ENCODE assay signal across 8 cellular contexts in the genomic region with DNA sequence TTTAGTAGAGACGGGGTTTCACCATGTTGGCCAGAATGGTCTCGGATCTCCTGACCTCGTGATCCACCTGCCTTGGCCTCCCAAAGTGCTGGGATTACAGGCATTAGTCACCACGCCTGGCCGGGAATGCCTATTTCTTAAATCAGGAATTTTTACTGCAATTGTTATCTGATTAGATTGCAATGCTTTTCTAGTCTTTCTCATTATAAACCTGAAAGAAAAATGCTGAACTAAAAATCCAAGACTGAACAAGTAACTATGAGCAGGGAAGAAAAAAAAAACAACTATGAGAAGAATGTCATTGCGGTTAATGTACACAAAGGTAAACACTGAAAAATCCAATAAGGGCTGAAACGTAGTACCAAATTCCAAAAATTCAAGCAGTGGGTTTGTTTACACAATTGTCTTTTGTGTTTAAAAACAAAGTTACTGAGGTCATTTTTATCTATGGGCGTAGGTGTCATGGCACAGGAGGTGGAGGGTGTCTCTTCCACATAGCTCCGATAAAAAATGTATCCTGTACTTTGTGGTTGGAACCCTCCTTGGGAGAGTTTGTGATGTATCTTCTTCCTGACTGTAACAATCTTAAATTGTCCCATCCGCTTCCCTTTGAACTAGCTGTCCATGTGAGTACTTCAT. TPM values are rescaled to one million over a fixed set of nuclear protein-coding genes. Genes with fewer than 3 reads are reported as not detected.
DNase-seq lines count a peak whose midpoint lies in the region; ATAC-seq, FAIRE-seq and TF ChIP-seq lines count a peak whose summit lies in the region.

No MANE protein-coding gene starts in this region.

- H3K9ac ChIP-seq in H1 (replicated peaks in 1 of 4; ENCODE audit: extremely low read depth in 1 of 4, low read depth in 3 of 4, low read length in 3 of 4) = no peak overlapping the region

- peak; percentile 27 for DNase-seq in RPMI7951 (ENCODE audit: low read depth)
- no peak for DNase-seq in H1 (ENCODE audit: low read depth in 1 of 2, low spot score in 2 of 2)
- peak; percentile 9 for DNase-seq in prostate gland (ENCODE audit: low spot score)
- DNase-seq in HEK293T (ENCODE audit: extremely low spot score) = no peak
- no peak for DNase-seq in NCI-H345 (lab: John Stamatoyannopoulos, UW)

- no peak overlapping the region for H2BK20ac ChIP-seq in H1 (ENCODE audit: low read length)

- no peaks in the 10 kb centered on the region for H4K20me1 ChIP-seq in H1 (replicated peaks in 1 of 2; ENCODE audit: control insufficient read depth in 1 of 2, insufficient read depth in 2 of 2, low read length in 2 of 2)

- H2BK12ac ChIP-seq in H1 (ENCODE audit: low read depth, low read length) = no peak overlapping the region; the same call in 1 of the 2 replicates

- peak overlapping the region; percentile 72; the same call in 1 of the 2 replicates for H2BK15ac ChIP-seq in H1 (ENCODE audit: low read length)

- H3K4me3 ChIP-seq in H1 (ENCODE audit: extremely low read depth in 1 of 4, insufficient read depth in 2 of 4, low read depth in 3 of 4, low read length in 4 of 4) (peak overlapping the region in 1 of 4 experiments; percentile 90; a peak in 2 of 8 replicates), prostate gland (no peak overlapping the region)

- no peak overlapping the region for H4K8ac ChIP-seq in H1 (ENCODE audit: extremely low read depth, insufficient read depth, low read length)

- H2AFZ ChIP-seq in H1 (ENCODE audit: low read length) = peak overlapping the region; percentile 83

- H4K91ac ChIP-seq in H1 (replicated peaks; ENCODE audit: insufficient read length, low read length) = no peak overlapping the region

- peaks cover 0 to 16% of the 10 kb centered on the region in 2 experiments; a peak in 2 of 4 replicates for H3K79me2 ChIP-seq in H1 (ENCODE audit: control insufficient read depth in 1 of 2, insufficient read depth in 2 of 2, low read length in 2 of 2)

- TF ChIP-seq EP300 in H1 (IDR thresholded peaks at IDR 0.05; ENCODE audit: borderline replicate concordance in 1 of 2, low read depth in 2 of 2, low read length in 2 of 2) = no peak

- H4K5ac ChIP-seq in H1 (ENCODE audit: insufficient read length, low read depth, low read length) = no peak overlapping the region

- H3K27me3 ChIP-seq in H1 (replicated peaks in 1 of 4; ENCODE audit: control insufficient read depth in 3 of 4, extremely low read depth in 1 of 4, insufficient read depth in 3 of 4, low read length in 3 of 4) (no peaks in the 10 kb centered on the region), prostate gland (replicated peaks; ENCODE audit: insufficient read depth) (no peaks in the 10 kb centered on the region)

- H3K4ac ChIP-seq in H1 (replicated peaks; ENCODE audit: insufficient read length, low read depth, low read length) = no peak overlapping the region

- H3K79me1 ChIP-seq in H1 (ENCODE audit: low read depth, low read length) = no peaks in the 10 kb centered on the region

- H2BK5ac ChIP-seq in H1 (ENCODE audit: low read depth, low read length) = peak overlapping the region; percentile 16; the same call in 1 of the 2 replicates

- TF ChIP-seq POLR2A in H1 (IDR thresholded peaks at IDR 0.05; ENCODE audit: control extremely low read depth in 1 of 2, low read depth in 2 of 2, low read length in 2 of 2) = no peak
- TF ChIP-seq POLR2A in prostate gland (IDR thresholded peaks at IDR 0.05) = no peak

- intact Hi-C loops in prostate gland (cut with DNase I) = loop anchor here (5.0 kb wide), 1 partner anchor 101 kb away; no protein-coding TSS in a partner anchor

- H3K4me1 ChIP-seq in H1 (replicated peaks in 1 of 4; ENCODE audit: control insufficient read depth in 3 of 4, insufficient read depth in 4 of 4, low read length in 3 of 4) (peaks cover 5 to 12% (median 8%) of the 10 kb centered on the region in 4 experiments; a peak in 6 of 7 replicates), prostate gland (replicated peaks) (no peaks in the 10 kb centered on the region)

- no peak overlapping the region for H3K27ac ChIP-seq in H1 (ENCODE audit: low read depth, low read length)
- peak overlapping the region; percentile 83 to 93 for H3K27ac ChIP-seq in prostate gland

- H3K56ac ChIP-seq in H1 (replicated peaks; ENCODE audit: insufficient read length, low read depth, low read length) = no peak overlapping the region

- WGBS in H1 (ENCODE audit: extremely low coverage in 1 of 2, insufficient coverage in 1 of 2, insufficient read length in 1 of 2, insufficient replicate concordance in 2 of 2, low coverage in 1 of 2, low lambda C conversion rate in 2 of 2, missing lambda C conversion rate in 1 of 2), 2 experiments = 88% methylated on average over 10 of the region's 10 CpGs; no CpG with 5 or more reads in 1 of the 2 experiments
- 27% methylated on average over 10 of the region's 10 CpGs for WGBS in prostate gland

- H3K9me3 ChIP-seq in H1 (ENCODE audit: insufficient read depth in 2 of 2, low read depth in 1 of 2, low read length in 1 of 2) = no peaks in the 10 kb centered on the region
- no peaks in the 10 kb centered on the region for H3K9me3 ChIP-seq in prostate gland

- TF ChIP-seq RAD21 in H1 (IDR thresholded peaks at IDR 0.05 in 1 of 2, conservative IDR thresholded peaks at IDR 0.05 in 1 of 2; ENCODE audit: low read depth in 2 of 2, low read length in 2 of 2) = no peak

- no peak overlapping the region for H3K14ac ChIP-seq in H1 (ENCODE audit: insufficient read length)

- FAIRE-seq in G401.6 (lab: Jason Lieb, UNC) (peak; percentile 98), H1 (lab: Jason Lieb, UNC) (no peak)

- H3K4me2 ChIP-seq in H1 (ENCODE audit: insufficient read depth in 1 of 2, low read depth in 2 of 2, low read length in 2 of 2) = peak overlapping the region; percentile 73 to 93; a peak in 3 of 4 replicates

- no peak overlapping the region for H2BK120ac ChIP-seq in H1 (replicated peaks; ENCODE audit: low read depth, low read length)

- TF ChIP-seq CTCF in H1 (IDR thresholded peaks at IDR 0.05; ENCODE audit: control extremely low read depth in 1 of 3, insufficient read depth in 1 of 3, low read depth in 1 of 3, low read length in 3 of 3) (no peak), prostate gland (IDR thresholded peaks at IDR 0.05) (no peak)

- no peak overlapping the region for H3K23ac ChIP-seq in H1 (ENCODE audit: insufficient read length)

- ATAC-seq in GM21447 (IDR thresholded peaks at IDR 0.05; ENCODE audit: unreplicated experiment) (no peak), GM19351 (IDR thresholded peaks at IDR 0.05; ENCODE audit: unreplicated experiment) (no peak)

- H3K36me3 ChIP-seq in H1 (ENCODE audit: control insufficient read depth in 2 of 4, insufficient read depth in 4 of 4, low read length in 3 of 4) = no peaks in the 10 kb centered on the region
- H3K36me3 ChIP-seq in prostate gland = no peaks in the 10 kb centered on the region

- H3K23me2 ChIP-seq in H1 (ENCODE audit: low read depth, low read length) = peaks cover 5% of the 10 kb centered on the region; the same call in 1 of the 2 replicates

- H3K18ac ChIP-seq in H1 (ENCODE audit: extremely low read depth, low read length) = peak overlapping the region; percentile 60; the same call in 1 of the 2 replicates

- POLR2A ChIA-PET in H1 (lab: Charles Lee; ENCODE audit: partially characterized antibody) = no interaction called here
- POLR2A ChIA-PET in HEK293T (lab: Yijun Ruan, JAX) = interaction anchor here (0.6 to 1.7 kb wide), 4 partner anchors 11 to 58 kb away, joined by 3 to 10 read pairs (median 3); no protein-coding TSS in a partner anchor

- CTCF ChIA-PET in H1 (lab: Charles Lee; ENCODE audit: partially characterized antibody) = interaction anchor here (0.8 to 1.6 kb wide), 4 partner anchors 15 to 183 kb away, joined by 3 to 5 read pairs (median 4); no protein-coding TSS in a partner anchor
- CTCF ChIA-PET in HEK293T (lab: Yijun Ruan, JAX) = no interaction called here

- H2AK5ac ChIP-seq in H1 (ENCODE audit: low read depth, low read length) = no peak overlapping the region

TF ChIP-seq in H1, 55 proteins besides CTCF, POLR2A, EP300 and RAD21 (continues in another document):
- TF ChIP-seq TAF1 (IDR thresholded peaks at IDR 0.05; ENCODE audit: low read depth, low read length) = no peak
- TF ChIP-seq HDAC6 (IDR thresholded peaks at IDR 0.05; ENCODE audit: low read depth, low read length) = no peak
- TF ChIP-seq TCF12 (IDR thresholded peaks at IDR 0.05; ENCODE audit: low read depth, low read length) = no peak
- no peak for TF ChIP-seq CEBPB (IDR thresholded peaks at IDR 0.05; ENCODE audit: low read depth, low read length)
- TF ChIP-seq RFX5 (IDR thresholded peaks at IDR 0.05; ENCODE audit: borderline replicate concordance, low read depth, low read length) = no peak

TF ChIP-seq in HEK293T, 16 proteins besides CTCF, POLR2A, EP300 and RAD21:
- TF ChIP-seq FOXA1 (IDR thresholded peaks at IDR 0.05) (no peak), ARNT (IDR thresholded peaks at IDR 0.05) (no peak), ELF4 (IDR thresholded peaks at IDR 0.05) (no peak), FOXK2 (IDR thresholded peaks at IDR 0.05) (no peak), FOXM1 (IDR thresholded peaks at IDR 0.05; ENCODE audit: borderline replicate concordance) (no peak)

RNA-seq across cellular contexts. Expression of a gene that starts 11.0 kb away (rescaled TPM):
- 0.12 and 0.49 TPM in 2 replicates for total RNA-seq in RPMI7951 (2014; rRNA removed; shearing (Covaris generic))
- total RNA-seq in H1 (2021; fragmentation: NEBNext Ultra II Directional; extraction: Animal tissue kit (Norgen Biotek cat#: 25700)) = not detected in 2 replicates
- polyA plus RNA-seq in H1 (2011; rRNA removed) = not detected in 2 replicates
- polyA plus RNA-seq in H1 (2011; cell fraction: cytosol; rRNA removed) = not detected
- polyA plus RNA-seq in H1 (2011; cell fraction: nucleus; rRNA removed) = not detected
- polyA plus RNA-seq in H1 (2012, experiment 1 of 2) = not detected in 4 replicates
- polyA plus RNA-seq in H1 (2012, experiment 2 of 2) = not detected
- polyA plus RNA-seq in H1 (2013, experiment 1 of 2) = not detected
- not detected for polyA plus RNA-seq in H1 (2013, experiment 2 of 2)
- not detected in 2 replicates for polyA minus RNA-seq in H1 (2011; rRNA and poly(A)+ RNA removed)
- polyA minus RNA-seq in H1 (2011; cell fraction: cytosol; rRNA and poly(A)+ RNA removed) = not detected
- polyA minus RNA-seq in H1 (2011; cell fraction: nucleus; rRNA and poly(A)+ RNA removed) = not detected
- total RNA-seq in prostate gland = under 1 TPM; 0.27 to 0.51 TPM

RNA-seq across cellular contexts. Expression of a gene that starts 18.9 kb away (rescaled TPM):
- 30.1 and 35.7 TPM in 2 replicates for total RNA-seq in RPMI7951 (2014; rRNA removed; shearing (Covaris generic))
- total RNA-seq in H1 (2021; fragmentation: NEBNext Ultra II Directional; extraction: Animal tissue kit (Norgen Biotek cat#: 25700)) = 22.4 and 23.6 TPM in 2 replicates
- polyA plus RNA-seq in H1 (2011; rRNA removed) = 8.8 and 13.0 TPM in 2 replicates
- polyA plus RNA-seq in H1 (2011; cell fraction: cytosol; rRNA removed) = 15.5 TPM
- polyA plus RNA-seq in H1 (2011; cell fraction: nucleus; rRNA removed) = 12.6 TPM
- polyA plus RNA-seq in H1 (2012, experiment 1 of 2) = 24.4 to 32.2 TPM (median 26.2 TPM) in 4 replicates
- polyA plus RNA-seq in H1 (2012, experiment 2 of 2) = 2.4 TPM
- 11.5 TPM for polyA plus RNA-seq in H1 (2013, experiment 1 of 2)
- 10.5 TPM for polyA plus RNA-seq in H1 (2013, experiment 2 of 2)
- 38.4 and 54.9 TPM in 2 replicates for polyA minus RNA-seq in H1 (2011; rRNA and poly(A)+ RNA removed)
- 13.4 TPM for polyA minus RNA-seq in H1 (2011; cell fraction: cytosol; rRNA and poly(A)+ RNA removed)
- polyA minus RNA-seq in H1 (2011; cell fraction: nucleus; rRNA and poly(A)+ RNA removed) = 51.1 TPM
- total RNA-seq in prostate gland = 10 to 100 TPM; 19.8 to 26.1 TPM

Comparison
In these comparisons a context has a peak if more than half of its experiments do, and no peak if none do; other contexts are left out.
1. DNase-seq: peak in RPMI7951 (single experiment) and prostate gland (single experiment); none in H1 (0 of 2), HEK293T (single experiment) and NCI-H345 (single experiment).